Comparison of ENCODE assay signal across 35 cellular contexts in genomic region chr16:55184619-55185018, GRCh38.
"Had no signal": no experiment of that assay in that cellular context is flagged by ENCODE, and none has a peak within 500 bp of the region (broad histone marks: within the 10 kb centered on the region; RNA-seq: fewer than 3 reads in every experiment).

No MANE protein-coding gene starts in this region.

- H3K4me3 ChIP-seq: adrenal gland, body of pancreas, breast epithelium had no signal

- H3K36me3 Mint-ChIP-seq: activated CD4-positive, alpha-beta memory T cell treated with anti-CD3 and anti-CD28 coated beads for 36 hours; activated naive CD4-positive, alpha-beta T cell treated with anti-CD3 and anti-CD28 coated beads, Interleukin-2, amount 50 U/mL, for 72 hours; activated naive CD8-positive, alpha-beta T cell treated with anti-CD3 and anti-CD28 coated beads for 36 hours had no signal

- ATAC-seq: activated CD8-positive, alpha-beta T cell treated with anti-CD3 and anti-CD28 coated beads for 36 hours; activated naive CD4-positive, alpha-beta T cell treated with anti-CD3 and anti-CD28 coated beads, Interleukin-2, amount 50 U/mL, for 72 hours; activated T-cell treated with anti-CD3 and anti-CD28 coated beads, Interleukin-2, amount 50 U/mL, for 4 hours; activated T-cell treated with anti-CD3 and anti-CD28 coated beads, Interleukin-2, amount 50 U/mL, for 72 hours; activated T-helper 17 cell treated with anti-CD3 and anti-CD28 coated beads, Interleukin-2, amount 50 U/mL, for 72 hours; body of pancreas had no signal

- H3K27ac ChIP-seq: adrenal gland, body of pancreas, brain microvascular endothelial cell, breast epithelium, VCaP had no signal

- H3K4me1 ChIP-seq: adrenal gland, body of pancreas, breast epithelium had no signal

- H3K27me3 Mint-ChIP-seq: activated CD4-positive, alpha-beta T cell treated with anti-CD3 and anti-CD28 coated beads, Interleukin-2, amount 10 ng/mL, durations not matched to agents 24 days and 14 days had no signal

- H3K4me1 Mint-ChIP-seq: activated B cell treated with CpG ODN at 0.5 μM for 24 hours; activated CD4-positive, alpha-beta T cell treated with anti-CD3 and anti-CD28 coated beads, Interleukin-2, amount 10 ng/mL, durations not matched to agents 24 days and 14 days; activated naive CD8-positive, alpha-beta T cell treated with anti-CD3 and anti-CD28 coated beads for 36 hours; activated T-helper 17 cell treated with anti-CD3 and anti-CD28 coated beads, Interleukin-2, amount 50 U/mL, for 72 hours had no signal

- H3K9me3 Mint-ChIP-seq: activated B cell treated with CpG ODN at 0.5 μM for 24 hours; activated CD4-positive, alpha-beta memory T cell treated with anti-CD3 and anti-CD28 coated beads for 36 hours; activated CD4-positive, alpha-beta T cell treated with anti-CD3 and anti-CD28 coated beads, Interleukin-2, amount 10 ng/mL, durations not matched to agents 24 days and 14 days; activated CD8-positive, alpha-beta T cell treated with anti-CD3 and anti-CD28 coated beads for 36 hours; activated naive CD4-positive, alpha-beta T cell treated with anti-CD3 and anti-CD28 coated beads for 36 hours; activated naive CD8-positive, alpha-beta T cell treated with anti-CD3 and anti-CD28 coated beads for 36 hours; activated T-cell treated with anti-CD3 and anti-CD28 coated beads, Interleukin-2, amount 50 U/mL, for 4 hours; activated T-helper 1 cell treated with anti-CD3 and anti-CD28 coated beads, Interleukin-12 subunit alpha, Interleukin-12 subunit beta, Interleukin-2, Interleukin-4 antibody, amounts not matched to agents 30 ng/mL and 10 ng/mL and 1 ng/mL, durations not matched to agents 14 hours and 24 hours and 36 hours; activated T-helper 17 cell treated with anti-CD3 and anti-CD28 coated beads, Interleukin-2, amount 50 U/mL, for 72 hours; T-helper 1 cell treated with Interleukin-12 subunit alpha and Interleukin-12 subunit beta and Interleukin-4 antibody, amounts not matched to agents 30 μg/mL and 1 μg/mL, for 36 hours; T-helper 2 cell treated with Interferon-gamma antibody and Interleukin-4, amounts not matched to agents 5 μg/mL and 100 μg/mL, for 36 hours had no signal

- H3K27me3 ChIP-seq: body of pancreas, brain microvascular endothelial cell had no signal

- DNase-seq: activated B cell treated with CpG ODN at 0.5 μM for 24 hours; activated CD4-positive, alpha-beta memory T cell treated with anti-CD3 and anti-CD28 coated beads for 36 hours; activated CD4-positive, alpha-beta T cell treated with anti-CD3 and anti-CD28 coated beads for 4 hours; activated CD4-positive, alpha-beta T cell treated with anti-CD3 and anti-CD28 coated beads, Interleukin-2, amount 10 ng/mL, durations not matched to agents 24 days and 14 days; activated CD4-positive, alpha-beta T cell treated with anti-CD3 and anti-CD28 coated beads, Interleukin-2, amount 50 U/mL, for 1 hour; activated CD4-positive, alpha-beta T cell treated with anti-CD3 and anti-CD28 coated beads, Interleukin-2, amount 50 U/mL, for 4 hours; activated CD4-positive, CD25-positive, alpha-beta regulatory T cell treated with anti-CD3 and anti-CD28 coated beads, Interleukin-2, amount 50 U/mL, for 72 hours; activated CD8-positive, alpha-beta memory T cell treated with anti-CD3 and anti-CD28 coated beads, Interleukin-2, amount 50 U/mL, for 4 hours; activated CD8-positive, alpha-beta T cell treated with anti-CD3 and anti-CD28 coated beads for 36 hours; activated effector memory CD4-positive, alpha-beta T cell treated with anti-CD3 and anti-CD28 coated beads, Interleukin-2, amount 50 U/mL, for 16 hours; activated gamma-delta T cell treated with Interleukin-2 at 50 U/mL for 16 hours; activated naive CD4-positive, alpha-beta T cell; activated naive CD4-positive, alpha-beta T cell treated with anti-CD3 and anti-CD28 coated beads for 36 hours; activated naive CD4-positive, alpha-beta T cell treated with anti-CD3 and anti-CD28 coated beads, Interleukin-2, amount 50 U/mL, for 16 hours; activated naive CD8-positive, alpha-beta T cell treated with anti-CD3 and anti-CD28 coated beads for 36 hours; activated T-cell treated with anti-CD3 and anti-CD28 coated beads for 4 hours; activated T-cell treated with anti-CD3 and anti-CD28 coated beads, Interleukin-2, amount 50 U/mL, for 1 hour; activated T-cell treated with anti-CD3 and anti-CD28 coated beads, Interleukin-2, amount 50 U/mL, for 4 hours; activated T-cell treated with anti-CD3 and anti-CD28 coated beads, Interleukin-2, amount 50 U/mL, for 72 hours; adrenal gland; amniotic stem cell; aorta; body of pancreas; brain microvascular endothelial cell; central memory CD4-positive, alpha-beta T cell; T-helper 1 cell; T-helper 2 cell; T-helper 9 cell had no signal

- H3K4me3 Mint-ChIP-seq: activated B cell treated with CpG ODN at 0.5 μM for 24 hours; activated CD4-positive, alpha-beta memory T cell treated with anti-CD3 and anti-CD28 coated beads for 36 hours; activated CD4-positive, alpha-beta T cell treated with anti-CD3 and anti-CD28 coated beads, Interleukin-2, amount 10 ng/mL, durations not matched to agents 24 days and 14 days; activated CD8-positive, alpha-beta T cell treated with anti-CD3 and anti-CD28 coated beads for 36 hours; activated naive CD4-positive, alpha-beta T cell treated with anti-CD3 and anti-CD28 coated beads for 36 hours; activated naive CD8-positive, alpha-beta T cell treated with anti-CD3 and anti-CD28 coated beads for 36 hours; activated T-cell treated with anti-CD3 and anti-CD28 coated beads, Interleukin-2, amount 50 U/mL, for 4 hours; activated T-cell treated with anti-CD3 and anti-CD28 coated beads, Interleukin-2, amount 50 U/mL, for 72 hours; activated T-helper 1 cell treated with anti-CD3 and anti-CD28 coated beads, Interleukin-12 subunit alpha, Interleukin-12 subunit beta, Interleukin-2, Interleukin-4 antibody, amounts not matched to agents 30 ng/mL and 10 ng/mL and 1 ng/mL, durations not matched to agents 14 hours and 24 hours and 36 hours; activated T-helper 17 cell treated with anti-CD3 and anti-CD28 coated beads, Interleukin-2, amount 50 U/mL, for 72 hours; T-helper 1 cell treated with Interleukin-12 subunit alpha and Interleukin-12 subunit beta and Interleukin-4 antibody, amounts not matched to agents 30 μg/mL and 1 μg/mL, for 36 hours; T-helper 2 cell treated with Interferon-gamma antibody and Interleukin-4, amounts not matched to agents 5 μg/mL and 100 μg/mL, for 36 hours had no signal

- H3K36me3 ChIP-seq: adrenal gland, brain microvascular endothelial cell, breast epithelium had no signal

- H3K27ac Mint-ChIP-seq: activated B cell treated with CpG ODN at 0.5 μM for 24 hours; activated CD4-positive, alpha-beta memory T cell treated with anti-CD3 and anti-CD28 coated beads for 36 hours; activated CD4-positive, alpha-beta T cell treated with anti-CD3 and anti-CD28 coated beads, Interleukin-2, amount 10 ng/mL, durations not matched to agents 24 days and 14 days; activated CD8-positive, alpha-beta T cell treated with anti-CD3 and anti-CD28 coated beads for 36 hours; activated naive CD4-positive, alpha-beta T cell treated with anti-CD3 and anti-CD28 coated beads for 36 hours; activated naive CD4-positive, alpha-beta T cell treated with anti-CD3 and anti-CD28 coated beads, Interleukin-2, amount 50 U/mL, for 72 hours; activated naive CD8-positive, alpha-beta T cell treated with anti-CD3 and anti-CD28 coated beads for 36 hours; activated T-cell treated with anti-CD3 and anti-CD28 coated beads, Interleukin-2, amount 50 U/mL, for 72 hours; activated T-helper 1 cell treated with anti-CD3 and anti-CD28 coated beads, Interleukin-12 subunit alpha, Interleukin-12 subunit beta, Interleukin-2, Interleukin-4 antibody, amounts not matched to agents 30 ng/mL and 10 ng/mL and 1 ng/mL, durations not matched to agents 14 hours and 24 hours and 36 hours; activated T-helper 17 cell treated with anti-CD3 and anti-CD28 coated beads, Interleukin-2, amount 50 U/mL, for 72 hours; T-helper 1 cell treated with Interleukin-12 subunit alpha and Interleukin-12 subunit beta and Interleukin-4 antibody, amounts not matched to agents 30 μg/mL and 1 μg/mL, for 36 hours; T-helper 2 cell treated with Interferon-gamma antibody and Interleukin-4, amounts not matched to agents 5 μg/mL and 100 μg/mL, for 36 hours had no signal

- H3K9me3 ChIP-seq: adrenal gland, body of pancreas, breast epithelium had no signal
